In the genomic region with DNA sequence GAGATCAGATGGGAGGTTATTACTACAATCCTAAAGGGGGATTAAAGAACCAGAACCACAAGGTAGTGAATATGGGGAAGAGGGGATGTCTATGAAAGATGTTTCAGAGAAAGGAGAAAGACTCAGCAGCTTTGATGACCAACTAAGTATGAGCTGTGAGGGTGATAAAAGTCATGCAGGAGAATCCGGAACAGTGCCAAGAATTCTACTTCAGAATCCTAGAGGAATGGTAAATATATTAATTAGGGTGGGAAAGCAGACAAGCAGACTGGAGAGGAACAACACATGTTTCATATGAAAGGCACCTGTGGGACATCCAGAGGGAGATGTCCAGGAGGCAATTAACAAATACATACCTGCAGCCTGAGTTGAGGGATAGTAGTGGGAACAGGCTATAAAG, we compare ENCODE assay signal across 20 cellular contexts.
DNase-seq lines count a peak whose midpoint lies in the region; ATAC-seq, FAIRE-seq and TF ChIP-seq lines count a peak whose summit lies in the region.
"Had no signal": no experiment of that assay in that cellular context is flagged by ENCODE, and none has a peak within 500 bp of the region (broad histone marks: within the 10 kb centered on the region; RNA-seq: fewer than 3 reads in every experiment).

No MANE protein-coding gene starts in this region.

- dilution Hi-C loops in IMR-90 (cut with HindIII; ENCODE audit: low sequenced_read_pairs, unreplicated experiment): no loop called here

- H4K20me1 ChIP-seq in IMR-90 (ENCODE audit: insufficient read depth, low read length) (peaks cover 11% of the 10 kb centered on the region), astrocyte (ENCODE audit: insufficient read depth, low read length) (no peaks in the 10 kb centered on the region)

- POLR2A ChIA-PET in IMR-90 (lab: Charles Lee; ENCODE audit: unreplicated experiment): no interaction called here

- H3K14ac ChIP-seq in IMR-90 (replicated peaks; ENCODE audit: low read depth, low read length): no peak overlapping the region

- in situ Hi-C loops in IMR-90 (cut with MboI; ENCODE audit: low sequenced_read_pairs): loop anchor here (10.0 kb wide), 2 partner anchors 328 to 542 kb away; no protein-coding TSS in a partner anchor

- peaks cover 28% of the 10 kb centered on the region for H3K36me3 Mint-ChIP-seq in activated naive CD4-positive, alpha-beta T cell treated with anti-CD3 and anti-CD28 coated beads, Interleukin-2, amount 50 U/mL, for 24 hours
- peaks cover 2% of the 10 kb centered on the region for H3K36me3 Mint-ChIP-seq in astrocyte (ENCODE audit: low read depth, unreplicated experiment)
- H3K36me3 Mint-ChIP-seq: immature natural killer cell had no signal

- H3K27ac ChIP-seq in IMR-90 (ENCODE audit: insufficient read depth, low read length) (no peak overlapping the region), astrocyte (ENCODE audit: low read depth, low read length) (no peak overlapping the region), stomach (no peak overlapping the region)
- H3K27ac ChIP-seq: ovary, VCaP had no signal

- 0 out of 2 replicates have a peak overlapping the region, but pooled peaks have one; percentile 4 for H3K23ac ChIP-seq in IMR-90 (ENCODE audit: low read depth, low read length)

- peaks cover 11 to 32% of the 10 kb centered on the region in 2 experiments for H3K79me1 ChIP-seq in IMR-90 (ENCODE audit: low read depth in 1 of 2, low read length in 2 of 2)

- H2BK120ac ChIP-seq in IMR-90 (ENCODE audit: low read depth, low read length): 0 out of 2 replicates have a peak overlapping the region, but pooled peaks have one; percentile 2

- H3K4me2 ChIP-seq in IMR-90 (ENCODE audit: low read depth, low read length) (no peak overlapping the region; the same call in 1 of the 2 replicates), astrocyte (ENCODE audit: low read length) (peak overlapping the region; percentile 33)

- no peak overlapping the region for H3K4me3 ChIP-seq in IMR-90 (ENCODE audit: insufficient read depth, low read depth, low read length)
- H3K4me3 ChIP-seq in astrocyte (ENCODE audit: insufficient read depth, low read depth, low read length): no peak overlapping the region
- H3K4me3 ChIP-seq in stomach: no peak overlapping the region
- H3K4me3 ChIP-seq: ovary had no signal

- H2AFZ ChIP-seq in IMR-90 (replicated peaks; ENCODE audit: low read length, poor library complexity) (no peak overlapping the region), astrocyte (ENCODE audit: low read depth, low read length) (no peak overlapping the region)

- peak overlapping the region; percentile 98 for H3K27ac Mint-ChIP-seq in activated naive CD4-positive, alpha-beta T cell treated with anti-CD3 and anti-CD28 coated beads, Interleukin-2, amount 50 U/mL, for 24 hours
- H3K27ac Mint-ChIP-seq in astrocyte (ENCODE audit: unreplicated experiment): no peak overlapping the region
- peak overlapping the region in 1 of 2 donors; percentile 93 for H3K27ac Mint-ChIP-seq in stimulated activated naive CD8-positive, alpha-beta T cell treated with anti-CD3 and anti-CD28 coated beads, Interleukin-15, amount 100 ng/mL, for 72 hours
- H3K27ac Mint-ChIP-seq: B cell, immature natural killer cell had no signal

- no peaks in the 10 kb centered on the region for H3K9me3 Mint-ChIP-seq in activated naive CD4-positive, alpha-beta T cell treated with anti-CD3 and anti-CD28 coated beads, Interleukin-2, amount 50 U/mL, for 24 hours
- no peaks in the 10 kb centered on the region for H3K9me3 Mint-ChIP-seq in astrocyte (ENCODE audit: unreplicated experiment)
- H3K9me3 Mint-ChIP-seq in stimulated activated naive CD8-positive, alpha-beta T cell treated with anti-CD3 and anti-CD28 coated beads, Interleukin-15, amount 100 ng/mL, for 72 hours: no peaks in the 10 kb centered on the region
- H3K9me3 Mint-ChIP-seq: immature natural killer cell had no signal

- H2BK20ac ChIP-seq in IMR-90 (ENCODE audit: low read depth, low read length): no peak overlapping the region

- peaks cover 37% of the 10 kb centered on the region for H3K4me1 Mint-ChIP-seq in activated naive CD4-positive, alpha-beta T cell treated with anti-CD3 and anti-CD28 coated beads, Interleukin-2, amount 50 U/mL, for 24 hours
- peaks cover 25% of the 10 kb centered on the region for H3K4me1 Mint-ChIP-seq in astrocyte (ENCODE audit: low read depth, unreplicated experiment)
- peaks cover 32% of the 10 kb centered on the region for H3K4me1 Mint-ChIP-seq in stimulated activated naive CD8-positive, alpha-beta T cell treated with anti-CD3 and anti-CD28 coated beads, Interleukin-15, amount 100 ng/mL, for 72 hours
- H3K4me1 Mint-ChIP-seq: B cell had no signal

- H2BK5ac ChIP-seq in IMR-90 (ENCODE audit: low read depth, low read length, poor library complexity, severe bottlenecking): peak overlapping the region; percentile 23

- no peak overlapping the region for H3K9ac ChIP-seq in IMR-90 (ENCODE audit: low read depth, low read length)
- H3K9ac ChIP-seq in astrocyte (ENCODE audit: low read length): no peak overlapping the region

- H3K36me3 ChIP-seq in IMR-90 (ENCODE audit: control insufficient read depth, insufficient read depth, low read length) (peaks cover 4% of the 10 kb centered on the region), astrocyte (ENCODE audit: insufficient read depth, low read length) (peaks cover 12% of the 10 kb centered on the region), stomach (no peaks in the 10 kb centered on the region)
- H3K36me3 ChIP-seq: ovary had no signal

- no peak overlapping the region for H2AK9ac ChIP-seq in IMR-90 (replicated peaks; ENCODE audit: low read depth, low read length, poor library complexity)

- no peaks in the 10 kb centered on the region for H3K27me3 ChIP-seq in IMR-90 (ENCODE audit: control insufficient read depth, insufficient read depth, low read length)
- no peaks in the 10 kb centered on the region for H3K27me3 ChIP-seq in astrocyte (ENCODE audit: insufficient read depth, low read length)
- no peaks in the 10 kb centered on the region for H3K27me3 ChIP-seq in stomach
- H3K27me3 ChIP-seq: ovary had no signal

- no peak for TF ChIP-seq CTCF in IMR-90 (conservative IDR thresholded peaks at IDR 0.05; ENCODE audit: low read depth, low read length)
- no peak for TF ChIP-seq CTCF in astrocyte (IDR thresholded peaks at IDR 0.05; ENCODE audit: insufficient read depth, low read depth, low read length)
- TF ChIP-seq CTCF in stomach (IDR thresholded peaks at IDR 0.05): no peak

- H3K27me3 Mint-ChIP-seq in activated naive CD4-positive, alpha-beta T cell treated with anti-CD3 and anti-CD28 coated beads, Interleukin-2, amount 50 U/mL, for 24 hours: no peaks in the 10 kb centered on the region
- no peaks in the 10 kb centered on the region for H3K27me3 Mint-ChIP-seq in astrocyte (ENCODE audit: low read depth, unreplicated experiment)
- H3K27me3 Mint-ChIP-seq in stimulated activated naive CD8-positive, alpha-beta T cell treated with anti-CD3 and anti-CD28 coated beads, Interleukin-15, amount 100 ng/mL, for 72 hours: no peaks in the 10 kb centered on the region
- H3K27me3 Mint-ChIP-seq: B cell had no signal

- peaks cover 5% of the 10 kb centered on the region; the same call in 1 of the 2 replicates for H3K4me1 ChIP-seq in IMR-90 (ENCODE audit: control insufficient read depth, insufficient read depth, low read length)
- peaks cover 8% of the 10 kb centered on the region for H3K4me1 ChIP-seq in astrocyte (ENCODE audit: insufficient read depth, low read length)
- H3K4me1 ChIP-seq in stomach: no peaks in the 10 kb centered on the region

- no peak for TF ChIP-seq EP300 in stomach (IDR thresholded peaks at IDR 0.05)

- H2BK15ac ChIP-seq in IMR-90 (ENCODE audit: low read depth, low read length): no peak overlapping the region

- peak overlapping the region; percentile 86 for H3K4me3 Mint-ChIP-seq in activated naive CD4-positive, alpha-beta T cell treated with anti-CD3 and anti-CD28 coated beads, Interleukin-2, amount 50 U/mL, for 24 hours
- no peak overlapping the region for H3K4me3 Mint-ChIP-seq in astrocyte (ENCODE audit: unreplicated experiment)
- peak overlapping the region; percentile 29 to 74 for H3K4me3 Mint-ChIP-seq in stimulated activated naive CD8-positive, alpha-beta T cell treated with anti-CD3 and anti-CD28 coated beads, Interleukin-15, amount 100 ng/mL, for 72 hours
- H3K4me3 Mint-ChIP-seq: B cell, immature natural killer cell had no signal

- H4K8ac ChIP-seq in IMR-90 (ENCODE audit: low read depth in 2 of 2, low read length in 2 of 2): no peak overlapping the region

- H3K9me3 ChIP-seq in IMR-90 (ENCODE audit: control insufficient read depth, insufficient read depth, low read length) (no peaks in the 10 kb centered on the region), astrocyte (ENCODE audit: insufficient read depth, low read depth, low read length) (no peaks in the 10 kb centered on the region), stomach (no peaks in the 10 kb centered on the region)
- H3K9me3 ChIP-seq: ovary had no signal

- H4K5ac ChIP-seq in IMR-90 (ENCODE audit: low read depth, low read length): no peak overlapping the region

- no peak for DNase-seq in activated naive CD4-positive, alpha-beta T cell (lab: John Stamatoyannopoulos, UW)
- DNase-seq in IMR-90 (no peak), astrocyte (ENCODE audit: low read depth) (no peak), stomach (no peak)
- DNase-seq in stimulated activated naive CD8-positive, alpha-beta T cell treated with anti-CD3 and anti-CD28 coated beads, Interleukin-15, amount 100 ng/mL, for 72 hours: no peak
- DNase-seq: amniotic stem cell; caudate nucleus; effector CD8-positive, alpha-beta T cell; head of caudate nucleus; NCI-H1105; NCI-H2081 treated with DMSO at 0.1 percent for 48 hours; ovary; stimulated activated CD4-positive, alpha-beta T cell treated with anti-CD3 and anti-CD28 coated beads, Interleukin-1b, Interleukin-23, amount 100 ng/mL, for 48 hours had no signal

- peak; percentile 89 for FAIRE-seq in astrocyte (lab: Jason Lieb, UNC)

- peak overlapping the region; percentile 57; the same call in 1 of the 2 replicates for H2AK5ac ChIP-seq in IMR-90 (ENCODE audit: low read depth, low read length)

- peak overlapping the region; percentile 20; the same call in 1 of the 2 replicates for H3K56ac ChIP-seq in IMR-90 (ENCODE audit: extremely low read depth, insufficient read depth, low read length)

- H4K91ac ChIP-seq in IMR-90 (ENCODE audit: insufficient read depth, low read depth, low read length): no peak overlapping the region

- no peak overlapping the region for H3K4ac ChIP-seq in IMR-90 (ENCODE audit: low read depth, low read length)

- ATAC-seq in IMR-90 (ENCODE audit: low read depth): peak; percentile 25; the same call in 1 of the 2 replicates
- ATAC-seq in stimulated activated naive CD8-positive, alpha-beta T cell treated with anti-CD3 and anti-CD28 coated beads, Interleukin-15, amount 100 ng/mL, for 72 hours: no peak
- no peak for ATAC-seq in HG02973 (IDR thresholded peaks at IDR 0.05; ENCODE audit: unreplicated experiment)
- ATAC-seq: Right ventricle myocardium inferior, sciatic nerve had no signal

- TF ChIP-seq POLR2A in IMR-90 (IDR thresholded peaks at IDR 0.05; ENCODE audit: low read depth, low read length) (no peak), stomach (IDR thresholded peaks at IDR 0.05) (no peak)

- peaks cover 9% of the 10 kb centered on the region; the same call in 1 of the 2 replicates for H3K9me1 ChIP-seq in IMR-90 (ENCODE audit: insufficient read depth, low read length)

- no TSS peak for BruUV-seq in IMR-90 (replicated peaks; lab: Mats Ljungman, UMichigan)

- 50% methylated on average over 1 of the region's 1 CpG; no CpG with 5 or more reads in 1 of the 2 experiments for WGBS in IMR-90 (ENCODE audit: extremely low coverage in 2 of 2, insufficient read length in 1 of 2), 2 experiments
- WGBS in stomach, 5 donors: 64 to 92% (median 88%) methylated on average over 1 of the region's 1 CpG

- H3K18ac ChIP-seq in IMR-90 (ENCODE audit: low read depth, low read length): no peak overlapping the region

- peaks cover 57% of the 10 kb centered on the region for H3K79me2 ChIP-seq in astrocyte (ENCODE audit: insufficient read depth, low read length)

- intact Hi-C loops in IMR-90 (cut with micrococcal nuclease): no loop called here
- intact Hi-C loops in stomach (cut with DNase I; ENCODE audit: low total_unique reads): no loop called here

- CTCF ChIA-PET in IMR-90 (lab: Yijun Ruan, JAX): interaction anchor here (0.6 to 1.0 kb wide), 3 partner anchors 10 to 41 kb away, joined by 3 read pairs; no protein-coding TSS in a partner anchor

- TF ChIP-seq RAD21 in IMR-90 (IDR thresholded peaks at IDR 0.05; ENCODE audit: low read length): no peak
